In genomic region chrY:13805057-13805735, GRCh38 we compare ENCODE assay signal across 30 cellular contexts.
DNase-seq lines count a peak whose midpoint lies in the region; ATAC-seq and TF ChIP-seq lines count a peak whose summit lies in the region.
"Had no signal": no experiment of that assay in that cellular context is flagged by ENCODE, and none has a peak within 500 bp of the region (broad histone marks: within the 10 kb centered on the region; RNA-seq: fewer than 3 reads in every experiment).

No MANE protein-coding gene starts in this region.

- CTCF ChIA-PET in activated CD4-positive, alpha-beta T cell treated with anti-CD3 and anti-CD28 coated beads, Interleukin-2, amount 10 ng/mL, durations not matched to agents 7 days and 5 days (lab: Charles Lee): no interaction called here
- CTCF ChIA-PET in Calu3 (lab: Charles Lee): no interaction called here

- no peak overlapping the region for H3K4ac ChIP-seq in neuronal stem cell (ENCODE audit: low read length)

- peaks cover 19% of the 10 kb centered on the region for H3K4me1 Mint-ChIP-seq in activated CD4-positive, alpha-beta T cell treated with anti-CD3 and anti-CD28 coated beads, Interleukin-2, amount 10 ng/mL, durations not matched to agents 7 days and 5 days
- H3K4me1 Mint-ChIP-seq in activated T-helper 2 cell treated with anti-CD3 and anti-CD28 coated beads, Interferon-gamma antibody, Interleukin-2, Interleukin-4, amounts not matched to agents 10 μg/mL and 5 μg/mL and 100 μg/mL, durations not matched to agents 14 hours and 24 hours and 36 hours (ENCODE audit: low read depth): peaks cover 17% of the 10 kb centered on the region
- H3K4me1 Mint-ChIP-seq in Calu3 (ENCODE audit: low read depth, unreplicated experiment): no peaks in the 10 kb centered on the region

- H3K79me1 ChIP-seq in neuronal stem cell (ENCODE audit: low read depth, low read length): no peaks in the 10 kb centered on the region

- H3K27ac ChIP-seq in HUES64 (ENCODE audit: low read depth, low read length) (peak overlapping the region; percentile 98), neuronal stem cell (replicated peaks; ENCODE audit: low read length) (peak overlapping the region; percentile 39), tibial artery (no peak overlapping the region)
- H3K27ac ChIP-seq: ascending aorta, cardiac muscle cell, colonic mucosa, gastroesophageal sphincter, hepatocyte, SJCRH30, testis had no signal

- no peak for ATAC-seq in Right ventricle myocardium superior (ENCODE audit: poor library complexity)
- ATAC-seq: gastroesophageal sphincter; left cardiac atrium; mucosa of descending colon; natural killer cell treated with Interleukin-12 subunit alpha and Interleukin-12 subunit beta and Interleukin-15 and Interleukin-18, amount 100 ng/mL, for 72 hours had no signal

- no peak overlapping the region for H2BK12ac ChIP-seq in neuronal stem cell (ENCODE audit: low read length)

- H3K4me1 ChIP-seq in HUES64 (ENCODE audit: insufficient read depth, low read length) (peaks cover 43% of the 10 kb centered on the region), neuronal stem cell (ENCODE audit: control insufficient read depth in 2 of 2, insufficient read depth in 1 of 2, low read depth in 1 of 2, low read length in 2 of 2) (peaks cover 0 to 3% of the 10 kb centered on the region in 2 donors), tibial artery (no peaks in the 10 kb centered on the region)
- H3K4me1 ChIP-seq: ascending aorta, colonic mucosa, gastroesophageal sphincter, SJCRH30, testis had no signal

- 67% methylated on average over 1 of the region's 2 CpGs for WGBS in HUES64
- WGBS in neuronal stem cell (ENCODE audit: extremely low coverage in 2 of 2, insufficient read length in 2 of 2, insufficient replicate concordance in 1 of 2), 2 donors: no CpG with 5 or more reads among the region's 2 CpGs

- POLR2A ChIA-PET in activated CD4-positive, alpha-beta T cell treated with anti-CD3 and anti-CD28 coated beads, Interleukin-2, amount 10 ng/mL, durations not matched to agents 7 days and 5 days (lab: Charles Lee): interaction anchor here (0.6 kb wide), 1 partner anchor 540 kb away, joined by 3 read pairs; no protein-coding TSS in a partner anchor

- 0 out of 2 replicates have a peak, but pooled peaks cover 4% of the 10 kb centered on the region for H3K9me3 ChIP-seq in HUES64 (ENCODE audit: insufficient read depth, low read depth, low read length)
- no peaks in the 10 kb centered on the region for H3K9me3 ChIP-seq in neuronal stem cell (replicated peaks in 1 of 2; ENCODE audit: control insufficient read depth in 2 of 2, insufficient read depth in 1 of 2, low read depth in 1 of 2, low read length in 2 of 2)
- H3K9me3 ChIP-seq in tibial artery: no peaks in the 10 kb centered on the region
- H3K9me3 ChIP-seq: ascending aorta, colonic mucosa, gastroesophageal sphincter, mucosa of descending colon, SJCRH30, testis had no signal

- no peak overlapping the region for H3K4me2 ChIP-seq in neuronal stem cell (ENCODE audit: insufficient read depth, low read length, poor library complexity, severe bottlenecking)
- H3K4me2 ChIP-seq: hepatocyte had no signal

- H3K4me3 ChIP-seq in HUES64 (ENCODE audit: low read length) (no peak overlapping the region), neuronal stem cell (ENCODE audit: low read length in 2 of 2) (no peak overlapping the region), tibial artery (no peak overlapping the region)
- H3K4me3 ChIP-seq: ascending aorta, cardiac muscle cell, colonic mucosa, gastroesophageal sphincter, hepatocyte, mucosa of descending colon, SJCRH30, testis had no signal

- peaks cover 6% of the 10 kb centered on the region for H3K36me3 Mint-ChIP-seq in activated CD4-positive, alpha-beta T cell treated with anti-CD3 and anti-CD28 coated beads, Interleukin-2, amount 10 ng/mL, durations not matched to agents 7 days and 5 days (ENCODE audit: low read depth)
- H3K36me3 Mint-ChIP-seq in activated T-helper 2 cell treated with anti-CD3 and anti-CD28 coated beads, Interferon-gamma antibody, Interleukin-2, Interleukin-4, amounts not matched to agents 10 μg/mL and 5 μg/mL and 100 μg/mL, durations not matched to agents 14 hours and 24 hours and 36 hours (ENCODE audit: low read depth): peaks cover 20% of the 10 kb centered on the region
- no peaks in the 10 kb centered on the region for H3K36me3 Mint-ChIP-seq in Calu3 (ENCODE audit: insufficient read depth, unreplicated experiment)

- no peak overlapping the region for H2AK5ac ChIP-seq in neuronal stem cell (ENCODE audit: low read depth, low read length)

- TF ChIP-seq CTCF in Calu3 (IDR thresholded peaks at IDR 0.05; ENCODE audit: unreplicated experiment) (no peak), tibial artery (IDR thresholded peaks at IDR 0.05) (no peak)

- no peak overlapping the region for H3K14ac ChIP-seq in neuronal stem cell (ENCODE audit: low read length)

- peaks cover 3% of the 10 kb centered on the region for H3K9me3 Mint-ChIP-seq in activated CD4-positive, alpha-beta T cell treated with anti-CD3 and anti-CD28 coated beads, Interleukin-2, amount 10 ng/mL, durations not matched to agents 7 days and 5 days
- H3K9me3 Mint-ChIP-seq in activated T-helper 2 cell treated with anti-CD3 and anti-CD28 coated beads, Interferon-gamma antibody, Interleukin-2, Interleukin-4, amounts not matched to agents 10 μg/mL and 5 μg/mL and 100 μg/mL, durations not matched to agents 14 hours and 24 hours and 36 hours: peaks cover 20% of the 10 kb centered on the region
- H3K9me3 Mint-ChIP-seq in Calu3 (ENCODE audit: low read depth, unreplicated experiment): no peaks in the 10 kb centered on the region
- H3K9me3 Mint-ChIP-seq: activated T-cell treated with anti-CD3 and anti-CD28 coated beads, Interleukin-2, amount 50 U/mL, for 24 hours; HFFc6; natural killer cell treated with Interleukin-12 subunit alpha and Interleukin-12 subunit beta and Interleukin-15 and Interleukin-18, amount 100 ng/mL, for 72 hours had no signal

- no peak overlapping the region for H2BK120ac ChIP-seq in neuronal stem cell (ENCODE audit: low read depth, low read length)

- H3K9ac ChIP-seq in HUES64 (ENCODE audit: low read depth, low read length) (peak overlapping the region; percentile 44; the same call in 1 of the 2 replicates), neuronal stem cell (ENCODE audit: low read depth, low read length, poor library complexity) (no peak overlapping the region)

- H2BK15ac ChIP-seq in neuronal stem cell (ENCODE audit: low read length): no peak overlapping the region

- DNase-seq in activated CD4-positive, alpha-beta T cell treated with anti-CD3 and anti-CD28 coated beads, Interleukin-2, amount 10 ng/mL, durations not matched to agents 7 days and 5 days: no peak
- DNase-seq in activated CD4-positive, alpha-beta T cell treated with anti-CD3 and anti-CD28 coated beads for 1 hour: no peak
- no peak for DNase-seq in activated T-helper 2 cell treated with anti-CD3 and anti-CD28 coated beads, Interferon-gamma antibody, Interleukin-2, Interleukin-4, amounts not matched to agents 10 μg/mL and 5 μg/mL and 100 μg/mL, durations not matched to agents 14 hours and 24 hours and 36 hours (ENCODE audit: low spot score)
- no peak for DNase-seq in neuronal stem cell (ENCODE audit: low spot score)
- no peak for DNase-seq in Calu3
- DNase-seq in Right ventricle myocardium superior: no peak
- no peak for DNase-seq in tibial artery
- DNase-seq: activated CD4-positive, CD25-positive, alpha-beta regulatory T cell; activated T-cell treated with anti-CD3 and anti-CD28 coated beads, Interleukin-2, amount 50 U/mL, for 24 hours; colonic mucosa; DMS79 treated with DMSO at 0.1 percent for 48 hours; effector CD4-positive, alpha-beta T cell; GOT3; HFFc6; IMR-90; left cardiac atrium; mucosa of descending colon; NCI-H1048; NCI-H1694; NCI-H446 treated with DMSO at 0.1 percent for 48 hours; NCI-H774; SJCRH30 had no signal

- H3K27me3 Mint-ChIP-seq in activated CD4-positive, alpha-beta T cell treated with anti-CD3 and anti-CD28 coated beads, Interleukin-2, amount 10 ng/mL, durations not matched to agents 7 days and 5 days: no peaks in the 10 kb centered on the region
- no peaks in the 10 kb centered on the region for H3K27me3 Mint-ChIP-seq in activated T-helper 2 cell treated with anti-CD3 and anti-CD28 coated beads, Interferon-gamma antibody, Interleukin-2, Interleukin-4, amounts not matched to agents 10 μg/mL and 5 μg/mL and 100 μg/mL, durations not matched to agents 14 hours and 24 hours and 36 hours (ENCODE audit: low read depth)
- no peaks in the 10 kb centered on the region for H3K27me3 Mint-ChIP-seq in Calu3 (ENCODE audit: unreplicated experiment)
- H3K27me3 Mint-ChIP-seq: activated naive CD8-positive, alpha-beta T cell; activated T-cell treated with anti-CD3 and anti-CD28 coated beads, Interleukin-2, amount 50 U/mL, for 24 hours; natural killer cell treated with Interleukin-12 subunit alpha and Interleukin-12 subunit beta and Interleukin-15 and Interleukin-18, amount 100 ng/mL, for 72 hours had no signal

- peak overlapping the region; percentile 72 for H3K27ac Mint-ChIP-seq in activated CD4-positive, alpha-beta T cell treated with anti-CD3 and anti-CD28 coated beads, Interleukin-2, amount 10 ng/mL, durations not matched to agents 7 days and 5 days
- H3K27ac Mint-ChIP-seq in activated T-helper 2 cell treated with anti-CD3 and anti-CD28 coated beads, Interferon-gamma antibody, Interleukin-2, Interleukin-4, amounts not matched to agents 10 μg/mL and 5 μg/mL and 100 μg/mL, durations not matched to agents 14 hours and 24 hours and 36 hours: peak overlapping the region; percentile 77
- H3K27ac Mint-ChIP-seq in Calu3 (ENCODE audit: unreplicated experiment): no peak overlapping the region
- H3K27ac Mint-ChIP-seq: activated T-cell treated with anti-CD3 and anti-CD28 coated beads, Interleukin-2, amount 50 U/mL, for 24 hours; HFFc6; natural killer cell treated with Interleukin-12 subunit alpha and Interleukin-12 subunit beta and Interleukin-15 and Interleukin-18, amount 100 ng/mL, for 72 hours had no signal

- intact Hi-C loops in activated T-helper 2 cell treated with anti-CD3 and anti-CD28 coated beads, Interferon-gamma antibody, Interleukin-2, Interleukin-4, amounts not matched to agents 10 μg/mL and 5 μg/mL and 100 μg/mL, durations not matched to agents 14 hours and 24 hours and 36 hours (cut with micrococcal nuclease): no loop called here
- intact Hi-C loops in Calu3 (cut with micrococcal nuclease; ENCODE audit: unreplicated experiment) (no loop called here), Right ventricle myocardium superior (cut with DNase I) (no loop called here), tibial artery (cut with DNase I; ENCODE audit: low total_unique reads) (no loop called here)

- H3K36me3 ChIP-seq in HUES64 (ENCODE audit: insufficient read depth, low read length): no peaks in the 10 kb centered on the region; the same call in 1 of the 2 replicates
- H3K36me3 ChIP-seq in neuronal stem cell (replicated peaks in 1 of 2; ENCODE audit: control insufficient read depth in 2 of 2, insufficient read depth in 2 of 2, low read length in 2 of 2): no peaks in the 10 kb centered on the region
- H3K36me3 ChIP-seq in tibial artery: no peaks in the 10 kb centered on the region
- H3K36me3 ChIP-seq: ascending aorta, cardiac muscle cell, colonic mucosa, gastroesophageal sphincter, SJCRH30 had no signal

- H4K91ac ChIP-seq in neuronal stem cell (ENCODE audit: low read depth, low read length, poor library complexity): no peak overlapping the region

- no peak overlapping the region for H2BK5ac ChIP-seq in neuronal stem cell (ENCODE audit: low read length)

- H4K8ac ChIP-seq in neuronal stem cell (ENCODE audit: low read depth, low read length): no peak overlapping the region

- H3K23ac ChIP-seq in neuronal stem cell (ENCODE audit: low read depth, low read length, poor library complexity): no peak overlapping the region

- BruUV-seq in Calu3 (replicated peaks; lab: Mats Ljungman, UMichigan): no TSS peak

- no peak overlapping the region for H3K4me3 Mint-ChIP-seq in activated CD4-positive, alpha-beta T cell treated with anti-CD3 and anti-CD28 coated beads, Interleukin-2, amount 10 ng/mL, durations not matched to agents 7 days and 5 days
- no peak overlapping the region for H3K4me3 Mint-ChIP-seq in activated T-helper 2 cell treated with anti-CD3 and anti-CD28 coated beads, Interferon-gamma antibody, Interleukin-2, Interleukin-4, amounts not matched to agents 10 μg/mL and 5 μg/mL and 100 μg/mL, durations not matched to agents 14 hours and 24 hours and 36 hours (ENCODE audit: low read depth)
- H3K4me3 Mint-ChIP-seq in Calu3 (ENCODE audit: low read depth, unreplicated experiment): no peak overlapping the region
- H3K4me3 Mint-ChIP-seq: activated naive CD8-positive, alpha-beta T cell; activated T-cell treated with anti-CD3 and anti-CD28 coated beads, Interleukin-2, amount 50 U/mL, for 24 hours; HFFc6; natural killer cell treated with Interleukin-12 subunit alpha and Interleukin-12 subunit beta and Interleukin-15 and Interleukin-18, amount 100 ng/mL, for 72 hours had no signal

- H3K18ac ChIP-seq in neuronal stem cell (ENCODE audit: low read length): no peak overlapping the region

- H3K27me3 ChIP-seq in HUES64 (ENCODE audit: insufficient read depth, low read length): no peaks in the 10 kb centered on the region
- H3K27me3 ChIP-seq in neuronal stem cell (ENCODE audit: control insufficient read depth in 3 of 3, insufficient read depth in 3 of 3, low read depth in 1 of 3, low read length in 3 of 3): no peaks in the 10 kb centered on the region
- H3K27me3 ChIP-seq in tibial artery: no peaks in the 10 kb centered on the region
- H3K27me3 ChIP-seq: ascending aorta, cardiac muscle cell, colonic mucosa, gastroesophageal sphincter, hepatocyte, SJCRH30, testis had no signal

- H2AFZ ChIP-seq in neuronal stem cell (ENCODE audit: low read length): no peak overlapping the region
- H2AFZ ChIP-seq: hepatocyte had no signal

Comparison
In these comparisons a context has a peak if more than half of its experiments do, and no peak if none do; other contexts are left out.
1. H3K27ac ChIP-seq: peak in HUES64 (single experiment) and neuronal stem cell (single experiment); none in tibial artery (0 of 2).